Comparison of ENCODE assay signal across 9 cellular contexts in genomic region chr13:35979378-35979911, GRCh38.
DNase-seq lines count a peak whose midpoint lies in the region; ATAC-seq, FAIRE-seq and TF ChIP-seq lines count a peak whose summit lies in the region.
"Had no signal": no experiment of that assay in that cellular context is flagged by ENCODE, and none has a peak within 500 bp of the region (broad histone marks: within the 10 kb centered on the region; RNA-seq: fewer than 3 reads in every experiment).

No MANE protein-coding gene starts in this region.

- TF ChIP-seq POLR2A in thyroid gland (IDR thresholded peaks at IDR 0.05) (no peak), GM12892 (IDR thresholded peaks at IDR 0.05; ENCODE audit: low read depth, low read length) (no peak)

- no peak overlapping the region for H2BK15ac ChIP-seq in mesenchymal stem cell (ENCODE audit: low read depth, poor library complexity, severe bottlenecking)

- H3K4me3 ChIP-seq in mesenchymal stem cell (ENCODE audit: insufficient read depth in 1 of 2, low read depth in 1 of 2, low read length in 2 of 2) (peak overlapping the region in 1 of 2 experiments; percentile 30), thyroid gland (replicated peaks in 1 of 3) (no peak overlapping the region)
- H3K4me3 ChIP-seq: K562 had no signal

- no peak overlapping the region for H2AFZ ChIP-seq in mesenchymal stem cell (ENCODE audit: low read depth, low read length)

- no peak overlapping the region for H2BK120ac ChIP-seq in mesenchymal stem cell (ENCODE audit: low read depth, low read length)

- intact Hi-C loops in thyroid gland (cut with DNase I), result loop anchor here (5.0 kb wide), 1 partner anchor 298 kb away; no protein-coding TSS in a partner anchor

- no peak overlapping the region for H2AK5ac ChIP-seq in mesenchymal stem cell (ENCODE audit: low read length, severe bottlenecking)

- no peak overlapping the region for H2BK5ac ChIP-seq in mesenchymal stem cell (ENCODE audit: low read depth, low read length, poor library complexity, severe bottlenecking)

- no peak for FAIRE-seq in GM12892 (lab: Jason Lieb, UNC)
- FAIRE-seq: K562 had no signal

- peak; percentile 75 for DNase-seq in NCI-H226
- DNase-seq in epidermal melanocyte (ENCODE audit: insufficient read length, low spot score), result peak; percentile 55
- peak; percentile 11 for DNase-seq in mesenchymal stem cell
- peak; percentile 27 to 29 for DNase-seq in thyroid gland
- no peak for DNase-seq in retina
- no peak for DNase-seq in GM12892 (ENCODE audit: insufficient read length)

- no peaks in the 10 kb centered on the region for H3K36me3 ChIP-seq in mesenchymal stem cell (ENCODE audit: control insufficient read depth in 1 of 2, insufficient read depth in 2 of 2, low read depth in 1 of 2, low read length in 2 of 2)
- H3K36me3 ChIP-seq in thyroid gland, result no peaks in the 10 kb centered on the region

- no peak overlapping the region for H3K4me2 ChIP-seq in mesenchymal stem cell (ENCODE audit: low read length, poor library complexity, severe bottlenecking)

- no peaks in the 10 kb centered on the region for H3K4me1 ChIP-seq in mesenchymal stem cell (ENCODE audit: control insufficient read depth, insufficient read depth, low read depth, low read length)
- H3K4me1 ChIP-seq in thyroid gland, result no peaks in the 10 kb centered on the region

- H4K8ac ChIP-seq in mesenchymal stem cell (ENCODE audit: low read length), result no peak overlapping the region

- H3K4ac ChIP-seq in mesenchymal stem cell (ENCODE audit: low read depth in 1 of 2, low read length in 2 of 2), result no peak overlapping the region

- H3K18ac ChIP-seq in mesenchymal stem cell (ENCODE audit: low read depth in 1 of 2, low read length in 2 of 2), result no peak overlapping the region

- no peak overlapping the region for H2BK12ac ChIP-seq in mesenchymal stem cell (ENCODE audit: low read length in 2 of 2)

- ATAC-seq in HG02938 (IDR thresholded peaks at IDR 0.05; ENCODE audit: unreplicated experiment) (no peak), HG03571 (IDR thresholded peaks at IDR 0.05; ENCODE audit: unreplicated experiment) (no peak)

- H3K23ac ChIP-seq in mesenchymal stem cell (ENCODE audit: low read length in 2 of 2), result no peak overlapping the region

- peak overlapping the region; percentile 84 for H3K9ac ChIP-seq in mesenchymal stem cell (ENCODE audit: low read length)

- no peak for TF ChIP-seq CTCF in thyroid gland (IDR thresholded peaks at IDR 0.05)

- peak overlapping the region; percentile 10 for H3K27ac ChIP-seq in mesenchymal stem cell (ENCODE audit: low read length, poor library complexity, severe bottlenecking)
- peak overlapping the region in 2 of 3 donors; percentile 34 to 55 for H3K27ac ChIP-seq in thyroid gland

- H3K14ac ChIP-seq in mesenchymal stem cell (ENCODE audit: low read length in 2 of 2), result no peak overlapping the region

- H3K9me3 ChIP-seq in mesenchymal stem cell (ENCODE audit: control insufficient read depth, low read length) (peaks cover 4% of the 10 kb centered on the region), thyroid gland (no peaks in the 10 kb centered on the region)

- H3K79me1 ChIP-seq in mesenchymal stem cell (replicated peaks; ENCODE audit: low read length, poor library complexity, severe bottlenecking), result no peaks in the 10 kb centered on the region

- peaks cover 0 to 4% of the 10 kb centered on the region in 2 experiments for H3K27me3 ChIP-seq in mesenchymal stem cell (ENCODE audit: control insufficient read depth in 1 of 2, insufficient read depth in 1 of 2, low read length in 2 of 2)
- H3K27me3 ChIP-seq in thyroid gland, result no peaks in the 10 kb centered on the region

- 63% methylated on average over 8 of the region's 8 CpGs for WGBS in mesenchymal stem cell
- WGBS in thyroid gland, 2 donors, result 73 to 80% methylated on average over 8 of the region's 8 CpGs

- no peak overlapping the region for H4K91ac ChIP-seq in mesenchymal stem cell (ENCODE audit: low read length)

Comparison
In these comparisons a context has a peak if more than half of its experiments do, and no peak if none do; other contexts are left out.
1. DNase-seq: peak in NCI-H226 (single experiment), epidermal melanocyte (single experiment), mesenchymal stem cell (single experiment) and thyroid gland (2 of 2); none in retina (single experiment) and GM12892 (single experiment).